In the genomic region with DNA sequence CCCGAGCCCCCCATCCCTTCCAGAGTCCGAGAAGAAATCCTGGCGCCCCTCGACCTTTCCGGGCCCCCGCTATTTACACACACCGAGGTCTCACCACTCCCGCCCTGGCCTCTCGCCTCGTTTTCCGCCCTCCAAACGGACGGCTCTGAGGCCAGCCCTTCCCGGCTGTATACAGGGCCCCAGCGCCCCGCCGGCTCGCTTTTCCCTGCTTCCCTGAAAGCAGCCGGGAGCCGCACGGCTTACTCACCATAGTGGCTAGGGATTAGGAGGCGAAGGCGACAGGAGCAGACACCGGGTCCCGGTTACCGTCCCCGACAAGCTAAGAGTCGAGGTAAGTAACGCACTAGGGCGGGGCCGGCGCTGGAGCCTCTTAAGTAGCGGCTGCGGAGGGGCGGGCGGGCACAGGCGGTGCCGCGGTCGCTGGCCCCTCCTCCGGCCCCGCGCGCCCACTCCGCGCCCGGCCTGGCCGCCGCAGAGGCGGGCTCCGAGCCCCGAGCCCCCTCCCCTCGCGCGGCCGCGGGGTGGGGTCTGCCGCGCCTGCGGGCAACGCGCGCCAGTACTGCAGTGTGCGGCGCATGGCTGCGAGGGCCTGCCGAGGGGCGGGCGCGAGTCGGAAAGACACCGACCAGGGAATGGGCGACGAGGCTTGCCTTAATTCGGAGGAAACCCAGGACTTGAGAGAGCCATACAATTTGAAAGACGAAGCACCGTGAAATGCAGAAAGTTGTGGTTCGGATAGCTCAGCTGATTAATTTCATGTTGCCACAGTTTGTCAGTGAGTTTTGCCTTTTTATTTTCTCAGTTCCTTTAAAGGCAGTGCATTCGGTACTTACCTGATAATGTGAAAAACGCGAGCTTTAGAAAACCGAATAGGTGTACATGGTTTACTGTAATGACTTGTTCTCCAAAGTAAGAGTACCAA, we compare ENCODE assay signal across 8 cellular contexts. TPM values are rescaled to one million over a fixed set of nuclear protein-coding genes. Genes with fewer than 3 reads are reported as not detected.
DNase-seq lines count a peak whose midpoint lies in the region; ATAC-seq and TF ChIP-seq lines count a peak whose summit lies in the region.

A gene (minus strand): TSS at position 345 of the 922 bp plus-strand sequence. CDS start 95 bp downstream, at position 250.

- TF ChIP-seq CTCF in epithelial cell of proximal tubule (conservative IDR thresholded peaks at IDR 0.05; ENCODE audit: low read depth, low read length): no peak

- peak within 1 kb of the TSS; percentile 78 for H3K4me3 ChIP-seq in Jurkat, Clone E6-1 (ENCODE audit: low read length)
- H3K4me3 ChIP-seq in epithelial cell of proximal tubule (ENCODE audit: low read depth, low read length): peak within 1 kb of the TSS; percentile 99

- peak; percentile 64 for ATAC-seq in GM21576 (IDR thresholded peaks at IDR 0.05; ENCODE audit: unreplicated experiment)

- DNase-seq in DMS114 treated with DMSO at 0.1 percent for 48 hours (lab: John Stamatoyannopoulos, UW; ENCODE audit: unreplicated experiment) (peak; percentile 82), epithelial cell of proximal tubule (ENCODE audit: low read depth) (no peak), mucosa of gallbladder (ENCODE audit: low spot score) (peak; percentile 91)
- peak; percentile 81 for DNase-seq in Jurkat, Clone E6-1 (ENCODE audit: low read depth, low spot score)
- DNase-seq in activated T-cell treated with anti-CD3 and anti-CD28 coated beads, Interleukin-2, amount 50 U/mL, for 1 hour: peak; percentile 92
- DNase-seq in stimulated activated CD8-positive, alpha-beta memory T cell treated with anti-CD3 and anti-CD28 coated beads, Interleukin-4, amount 100 ng/mL, for 4 hours (ENCODE audit: low read depth in 2 of 2, low spot score in 1 of 2): peak; percentile 79 to 85

TF ChIP-seq in PFSK-1, 5 proteins besides CTCF, POLR2A, EP300 and RAD21:
- peak; percentile 87 for TF ChIP-seq TAF1 (IDR thresholded peaks at IDR 0.05; ENCODE audit: borderline replicate concordance, insufficient read depth, low read length)
- TF ChIP-seq FOXP2 (optimal IDR thresholded peaks at IDR 0.05; ENCODE audit: borderline replicate concordance, extremely low read depth, extremely low read length, insufficient read depth): peak; percentile 73
- TF ChIP-seq SIN3A (IDR thresholded peaks at IDR 0.05; ENCODE audit: borderline replicate concordance, insufficient read depth, low read length): 0 out of 2 replicates have a peak, but pooled peaks have one; percentile 79
- TF ChIP-seq, protein P1, sequence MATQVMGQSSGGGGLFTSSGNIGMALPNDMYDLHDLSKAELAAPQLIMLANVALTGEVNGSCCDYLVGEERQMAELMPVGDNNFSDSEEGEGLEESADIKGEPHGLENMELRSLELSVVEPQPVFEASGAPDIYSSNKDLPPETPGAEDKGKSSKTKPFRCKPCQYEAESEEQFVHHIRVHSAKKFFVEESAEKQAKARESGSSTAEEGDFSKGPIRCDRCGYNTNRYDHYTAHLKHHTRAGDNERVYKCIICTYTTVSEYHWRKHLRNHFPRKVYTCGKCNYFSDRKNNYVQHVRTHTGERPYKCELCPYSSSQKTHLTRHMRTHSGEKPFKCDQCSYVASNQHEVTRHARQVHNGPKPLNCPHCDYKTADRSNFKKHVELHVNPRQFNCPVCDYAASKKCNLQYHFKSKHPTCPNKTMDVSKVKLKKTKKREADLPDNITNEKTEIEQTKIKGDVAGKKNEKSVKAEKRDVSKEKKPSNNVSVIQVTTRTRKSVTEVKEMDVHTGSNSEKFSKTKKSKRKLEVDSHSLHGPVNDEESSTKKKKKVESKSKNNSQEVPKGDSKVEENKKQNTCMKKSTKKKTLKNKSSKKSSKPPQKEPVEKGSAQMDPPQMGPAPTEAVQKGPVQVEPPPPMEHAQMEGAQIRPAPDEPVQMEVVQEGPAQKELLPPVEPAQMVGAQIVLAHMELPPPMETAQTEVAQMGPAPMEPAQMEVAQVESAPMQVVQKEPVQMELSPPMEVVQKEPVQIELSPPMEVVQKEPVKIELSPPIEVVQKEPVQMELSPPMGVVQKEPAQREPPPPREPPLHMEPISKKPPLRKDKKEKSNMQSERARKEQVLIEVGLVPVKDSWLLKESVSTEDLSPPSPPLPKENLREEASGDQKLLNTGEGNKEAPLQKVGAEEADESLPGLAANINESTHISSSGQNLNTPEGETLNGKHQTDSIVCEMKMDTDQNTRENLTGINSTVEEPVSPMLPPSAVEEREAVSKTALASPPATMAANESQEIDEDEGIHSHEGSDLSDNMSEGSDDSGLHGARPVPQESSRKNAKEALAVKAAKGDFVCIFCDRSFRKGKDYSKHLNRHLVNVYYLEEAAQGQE (IDR thresholded peaks at IDR 0.05; ENCODE audit: insufficient read depth in 1 of 2, low read depth in 2 of 2, low read length in 2 of 2): 0 out of 4 replicates have a peak, but pooled peaks have one; percentile 38 to 53
- peak; percentile 98 for TF ChIP-seq POLR2AphosphoS5 (IDR thresholded peaks at IDR 0.05; ENCODE audit: low read depth, low read length)

RNA-seq across cellular contexts. Expression of the gene that starts here (rescaled TPM):
- 3,315 TPM for polyA plus RNA-seq in Jurkat, Clone E6-1 (2012; ENCODE audit: insufficient read depth, insufficient read length)
- polyA plus RNA-seq in PFSK-1 (2012; ENCODE audit: insufficient read length, low read depth): 995 TPM
- total RNA-seq in epithelial cell of proximal tubule: 2,565 and 4,770 TPM in 2 replicates
- 361 TPM for total RNA-seq in mucosa of gallbladder
